ENCODE assay signal across 28 cellular contexts in genomic region chr4:1556541-1557220, GRCh38.
DNase-seq lines count a peak whose midpoint lies in the region; ATAC-seq and FAIRE-seq lines count a peak whose summit lies in the region.
"Had no signal": no experiment of that assay in that cellular context is flagged by ENCODE, and none has a peak within 500 bp of the region (broad histone marks: within the 10 kb centered on the region; RNA-seq: fewer than 3 reads in every experiment).

No MANE protein-coding gene starts in this region.

- no peak overlapping the region for H3K9ac ChIP-seq in SK-N-MC (ENCODE audit: insufficient read length)

- no peaks in the 10 kb centered on the region for H3K9me3 ChIP-seq in SK-N-MC (ENCODE audit: low read depth, low read length)
- H3K9me3 ChIP-seq: SJSA1, suprapubic skin had no signal

- H3K27ac ChIP-seq in SK-N-MC: no peak overlapping the region
- H3K27ac ChIP-seq: SJSA1, suprapubic skin had no signal

- H3K36me3 Mint-ChIP-seq in activated naive CD4-positive, alpha-beta T cell treated with anti-CD3 and anti-CD28 coated beads, Interleukin-2, amount 50 U/mL, for 24 hours: no peaks in the 10 kb centered on the region
- H3K36me3 Mint-ChIP-seq: activated naive CD4-positive, alpha-beta T cell treated with anti-CD3 and anti-CD28 coated beads, Interleukin-2, amount 10 ng/mL, durations not matched to agents 7 days and 5 days; IgD-negative memory B cell had no signal

- H3K36me3 ChIP-seq in SK-N-MC (ENCODE audit: insufficient read depth, low read length): no peaks in the 10 kb centered on the region
- H3K36me3 ChIP-seq: SJSA1, suprapubic skin had no signal

- peak; percentile 21 for ATAC-seq in stimulated activated naive CD8-positive, alpha-beta T cell treated with anti-CD3 and anti-CD28 coated beads, Interleukin-15, amount 100 ng/mL, for 72 hours
- ATAC-seq: left colon had no signal

- H3K27me3 Mint-ChIP-seq in activated naive CD4-positive, alpha-beta T cell treated with anti-CD3 and anti-CD28 coated beads, Interleukin-2, amount 50 U/mL, for 24 hours: peaks cover 10% of the 10 kb centered on the region
- peaks cover 38% of the 10 kb centered on the region for H3K27me3 Mint-ChIP-seq in stimulated activated naive CD8-positive, alpha-beta T cell treated with anti-CD3 and anti-CD28 coated beads, Interleukin-15, amount 100 ng/mL, for 72 hours

- no peaks in the 10 kb centered on the region for H3K9me3 Mint-ChIP-seq in activated naive CD4-positive, alpha-beta T cell treated with anti-CD3 and anti-CD28 coated beads, Interleukin-2, amount 50 U/mL, for 24 hours
- no peaks in the 10 kb centered on the region for H3K9me3 Mint-ChIP-seq in stimulated activated naive CD8-positive, alpha-beta T cell treated with anti-CD3 and anti-CD28 coated beads, Interleukin-15, amount 100 ng/mL, for 72 hours
- H3K9me3 Mint-ChIP-seq: activated naive CD4-positive, alpha-beta T cell treated with anti-CD3 and anti-CD28 coated beads, Interleukin-2, amount 10 ng/mL, durations not matched to agents 7 days and 5 days; activated T-cell treated with anti-CD3 and anti-CD28 coated beads, Interleukin-2, amount 50 U/mL, for 72 hours; HFFc6; T-helper 1 cell treated with Interleukin-12 subunit alpha and Interleukin-12 subunit beta and Interleukin-4 antibody, amounts not matched to agents 30 μg/mL and 1 μg/mL, for 36 hours had no signal

- H3K27ac Mint-ChIP-seq in activated naive CD4-positive, alpha-beta T cell treated with anti-CD3 and anti-CD28 coated beads, Interleukin-2, amount 50 U/mL, for 24 hours: peak overlapping the region; percentile 17
- no peak overlapping the region for H3K27ac Mint-ChIP-seq in stimulated activated naive CD8-positive, alpha-beta T cell treated with anti-CD3 and anti-CD28 coated beads, Interleukin-15, amount 100 ng/mL, for 72 hours
- H3K27ac Mint-ChIP-seq: activated naive CD4-positive, alpha-beta T cell treated with anti-CD3 and anti-CD28 coated beads, Interleukin-2, amount 10 ng/mL, durations not matched to agents 7 days and 5 days; activated T-cell treated with anti-CD3 and anti-CD28 coated beads, Interleukin-2, amount 50 U/mL, for 72 hours; HFFc6; T-helper 1 cell treated with Interleukin-12 subunit alpha and Interleukin-12 subunit beta and Interleukin-4 antibody, amounts not matched to agents 30 μg/mL and 1 μg/mL, for 36 hours had no signal

- H3K4me3 ChIP-seq in SK-N-MC: peak overlapping the region; percentile 72
- H3K4me3 ChIP-seq: SJSA1, suprapubic skin had no signal

- no peak for FAIRE-seq in GM19239 (lab: Jason Lieb, UNC)
- FAIRE-seq: endothelial cell of umbilical vein, urothelium cell line had no signal

- H3K4me3 Mint-ChIP-seq in activated naive CD4-positive, alpha-beta T cell treated with anti-CD3 and anti-CD28 coated beads, Interleukin-2, amount 50 U/mL, for 24 hours: no peak overlapping the region
- H3K4me3 Mint-ChIP-seq in stimulated activated naive CD8-positive, alpha-beta T cell treated with anti-CD3 and anti-CD28 coated beads, Interleukin-15, amount 100 ng/mL, for 72 hours: no peak overlapping the region
- H3K4me3 Mint-ChIP-seq: activated naive CD4-positive, alpha-beta T cell treated with anti-CD3 and anti-CD28 coated beads, Interleukin-2, amount 10 ng/mL, durations not matched to agents 7 days and 5 days; activated T-cell treated with anti-CD3 and anti-CD28 coated beads, Interleukin-2, amount 50 U/mL, for 72 hours; HFFc6; T-helper 1 cell treated with Interleukin-12 subunit alpha and Interleukin-12 subunit beta and Interleukin-4 antibody, amounts not matched to agents 30 μg/mL and 1 μg/mL, for 36 hours had no signal

- H3K4me1 Mint-ChIP-seq in activated naive CD4-positive, alpha-beta T cell treated with anti-CD3 and anti-CD28 coated beads, Interleukin-2, amount 50 U/mL, for 24 hours: no peaks in the 10 kb centered on the region
- no peaks in the 10 kb centered on the region for H3K4me1 Mint-ChIP-seq in stimulated activated naive CD8-positive, alpha-beta T cell treated with anti-CD3 and anti-CD28 coated beads, Interleukin-15, amount 100 ng/mL, for 72 hours
- H3K4me1 Mint-ChIP-seq: activated naive CD4-positive, alpha-beta T cell treated with anti-CD3 and anti-CD28 coated beads, Interleukin-2, amount 10 ng/mL, durations not matched to agents 7 days and 5 days had no signal

- no peak for DNase-seq in activated naive CD4-positive, alpha-beta T cell treated with anti-CD3 and anti-CD28 coated beads, Interleukin-2, amount 50 U/mL, for 16 hours
- no peak for DNase-seq in SK-N-MC (ENCODE audit: low read depth, low spot score)
- DNase-seq in iPS-NIHi7 (ENCODE audit: extremely low spot score): peak; percentile 38
- no peak for DNase-seq in stimulated activated naive CD8-positive, alpha-beta T cell treated with anti-CD3 and anti-CD28 coated beads, Interleukin-15, amount 100 ng/mL, for 72 hours
- DNase-seq in SHP77 (lab: John Stamatoyannopoulos, UW): no peak
- DNase-seq in NCI-H1436 treated with DMSO at 0.1 percent for 48 hours (lab: John Stamatoyannopoulos, UW): no peak
- no peak for DNase-seq in GM19239 (ENCODE audit: insufficient read length, low spot score)
- DNase-seq: ACHN; activated CD4-positive, alpha-beta T cell treated with anti-CD3 and anti-CD28 coated beads for 48 hours; activated naive CD4-positive, alpha-beta T cell treated with anti-CD3 and anti-CD28 coated beads, Interleukin-2, amount 10 ng/mL, durations not matched to agents 7 days and 5 days; activated T-cell treated with anti-CD3 and anti-CD28 coated beads, Interleukin-2, amount 50 U/mL, for 72 hours; anterior cingulate cortex; Calu3; central memory CD4-positive, alpha-beta T cell; EL; HFFc6; left colon; NCI-H1105; NCI-H2029 treated with DMSO at 0.1 percent for 48 hours; NCI-H510A treated with DMSO at 0.1 percent for 48 hours; occipital lobe had no signal
